In genomic region chr2:20350105-20350712, GRCh38 we compare ENCODE assay signal across 8 cellular contexts. TPM values are rescaled to one million over a fixed set of nuclear protein-coding genes. Genes with fewer than 3 reads are reported as not detected.
A peak's percentile ranks its signal among the peaks of the same experiment; 100 is the strongest.
DNase-seq lines count a peak whose midpoint lies in the region; ATAC-seq and TF ChIP-seq lines count a peak whose summit lies in the region.

No MANE protein-coding gene starts in this region.

- H3K4me3 ChIP-seq in adrenal gland (peak overlapping the region; percentile 78 to 94 (median 92)), hepatocyte (peak overlapping the region; percentile 81)

- no peaks in the 10 kb centered on the region for H3K9me2 ChIP-seq in hepatocyte (replicated peaks; ENCODE audit: insufficient read depth)

- peaks cover 53% of the 10 kb centered on the region for H3K79me2 ChIP-seq in hepatocyte

- TF ChIP-seq CTCF in GM20000 (IDR thresholded peaks at IDR 0.05; ENCODE audit: extremely low read depth, missing control alignments) (no peak), adrenal gland (IDR thresholded peaks at IDR 0.05) (no peak), hepatocyte (IDR thresholded peaks at IDR 0.05; ENCODE audit: poor library complexity) (no peak)

- intact Hi-C loops in adrenal gland (cut with DNase I), result no loop called here
- intact Hi-C loops in sciatic nerve (cut with DNase I), result no loop called here

- peaks cover 49% of the 10 kb centered on the region for H4K20me1 ChIP-seq in hepatocyte (ENCODE audit: insufficient read depth, poor library complexity, severe bottlenecking)

- H3K27ac ChIP-seq in adrenal gland, result peak overlapping the region; percentile 90 to 97 (median 94)
- H3K27ac ChIP-seq in hepatocyte, result peak overlapping the region; percentile 99

- H2AFZ ChIP-seq in hepatocyte, result peak overlapping the region; percentile 70

- 0 to 1% (median 1%) methylated on average over 27 to 64 of the region's 64 CpGs for WGBS in adrenal gland, 4 donors
- WGBS in hepatocyte (ENCODE audit: low lambda C conversion rate, missing lambda C conversion rate), result under 1% methylated on average over 27 of the region's 64 CpGs

- H3K27me3 ChIP-seq in adrenal gland (no peaks in the 10 kb centered on the region), hepatocyte (no peaks in the 10 kb centered on the region)

- TF ChIP-seq POLR2A in adrenal gland (IDR thresholded peaks at IDR 0.05), result no peak

- DNase-seq in DMS114 treated with DMSO at 0.1 percent for 48 hours (lab: John Stamatoyannopoulos, UW; ENCODE audit: unreplicated experiment) (peak; percentile 46), GM20000 (ENCODE audit: low spot score) (peak; percentile 70), HK-2 (ENCODE audit: unreplicated experiment) (peak; percentile 62), SKM-1 treated with dmso at 0.1 percent for 144 hours (lab: John Stamatoyannopoulos, UW; ENCODE audit: unreplicated experiment) (peak; percentile 44), adrenal gland (peak in 5 of 7 donors; percentile 40 to 66 (median 63)), hepatocyte (ENCODE audit: low spot score) (peak; percentile 75), sciatic nerve (ENCODE audit: low spot score) (peak; percentile 72), mucosa of gallbladder (ENCODE audit: low spot score) (no peak)

- H3K36me3 ChIP-seq in adrenal gland (replicated peaks in 1 of 2), result no peaks in the 10 kb centered on the region
- no peaks in the 10 kb centered on the region for H3K36me3 ChIP-seq in hepatocyte (replicated peaks; ENCODE audit: insufficient read depth, low read depth)

- ATAC-seq in sciatic nerve, result peak; percentile 54

- H3K9me3 ChIP-seq in adrenal gland (replicated peaks in 1 of 3), result no peaks in the 10 kb centered on the region
- H3K9me3 ChIP-seq in hepatocyte (ENCODE audit: low read depth), result no peaks in the 10 kb centered on the region

- peak overlapping the region; percentile 86 for H3K4me2 ChIP-seq in hepatocyte

- H3K4me1 ChIP-seq in adrenal gland (replicated peaks in 1 of 2) (peaks cover 26 to 51% of the 10 kb centered on the region in 2 donors), hepatocyte (ENCODE audit: insufficient read depth) (peaks cover 47% of the 10 kb centered on the region)

RNA-seq across cellular contexts. Expression of gene PUM2, which starts 0.4 kb away (rescaled TPM):
- total RNA-seq in adrenal gland, result 100 to 1,000 TPM in 1 of 8 donors, 10 to 100 TPM in 7; 40.4 to 105 (median 61.3) TPM
- polyA plus RNA-seq in adrenal gland, result 10 to 100 TPM; 25.5 to 53.7 (median 36.3) TPM
- total RNA-seq in hepatocyte, result 55.5 and 60.2 TPM in 2 replicates
- polyA plus RNA-seq in hepatocyte, result 14.4 TPM in 2 replicates
- total RNA-seq in sciatic nerve, result 130 TPM
- total RNA-seq in mucosa of gallbladder, result 95.8 TPM
